1 cellular context compared by ENCODE assay signal in the genomic region with DNA sequence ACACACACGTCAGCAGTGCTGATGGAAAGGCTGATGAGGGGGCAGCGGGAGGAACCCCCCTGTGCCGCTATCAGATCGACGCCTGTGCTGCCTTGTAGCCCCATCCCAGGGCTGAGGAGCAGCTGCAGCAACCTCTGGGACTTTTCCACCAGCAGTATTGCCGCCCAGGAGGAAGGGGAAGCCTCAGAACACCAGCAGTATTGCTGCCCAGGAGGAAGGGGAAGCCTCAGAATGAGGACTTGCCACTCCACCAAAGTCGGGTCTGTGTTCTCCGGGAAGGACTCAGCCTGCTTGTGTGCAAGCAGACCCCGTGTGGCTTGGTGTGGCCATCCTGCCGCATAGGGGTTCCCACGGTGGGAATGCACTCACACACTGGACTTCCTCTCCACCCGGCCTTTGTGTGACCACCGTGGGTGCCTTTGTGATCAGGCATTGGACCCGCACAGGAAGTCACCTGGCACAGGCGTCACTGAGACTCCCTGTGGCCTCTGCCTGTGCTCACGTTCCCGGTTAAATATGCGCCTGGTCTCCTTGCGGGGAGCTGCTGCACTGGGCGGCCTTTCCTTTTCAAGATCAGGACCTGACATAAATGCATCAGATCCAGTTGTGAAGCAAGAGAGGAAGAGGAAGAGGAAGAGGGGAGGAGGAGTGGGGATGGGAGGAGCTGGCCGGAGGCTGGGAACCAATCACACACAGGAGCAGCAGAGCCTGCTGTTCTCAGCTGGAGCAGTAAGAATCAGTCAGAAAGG.
TF ChIP-seq lines count a peak whose summit lies in the region.

No MANE protein-coding gene starts in this region.

TF ChIP-seq in HCT116, 20 proteins besides CTCF, POLR2A, EP300 and RAD21 (continued from another document):
- TF ChIP-seq ELF1 (IDR thresholded peaks at IDR 0.05; ENCODE audit: borderline replicate concordance, low read depth) = no peak
